21 cellular contexts compared by ENCODE assay signal in genomic region chr11:47302853-47303252, GRCh38. TPM values are rescaled to one million over a fixed set of nuclear protein-coding genes. Genes with fewer than 3 reads are reported as not detected.
DNase-seq lines count a peak whose midpoint lies in the region; ATAC-seq, FAIRE-seq and TF ChIP-seq lines count a peak whose summit lies in the region.
"Had no signal": no experiment of that assay in that cellular context is flagged by ENCODE, and none has a peak within 500 bp of the region (broad histone marks: within the 10 kb centered on the region; RNA-seq: fewer than 3 reads in every experiment).

No MANE protein-coding gene starts in this region.

- no peak overlapping the region for H3K9ac ChIP-seq in kidney (ENCODE audit: low read length in 2 of 2)
- H3K9ac ChIP-seq: BLaER1 had no signal

- H3K36me3 Mint-ChIP-seq in activated naive CD4-positive, alpha-beta T cell treated with anti-CD3 and anti-CD28 coated beads, Interleukin-2, amount 50 U/mL, for 24 hours: peaks cover 38% of the 10 kb centered on the region
- peaks cover 91% of the 10 kb centered on the region for H3K36me3 Mint-ChIP-seq in activated T-helper 17 cell treated with anti-CD3 and anti-CD28 coated beads, Interleukin-2, amount 50 U/mL, for 72 hours (ENCODE audit: low read depth)
- peaks cover 48% of the 10 kb centered on the region for H3K36me3 Mint-ChIP-seq in endothelial cell (ENCODE audit: low read depth, unreplicated experiment)

- peaks cover 8 to 9% of the 10 kb centered on the region in 2 donors for H3K4me1 ChIP-seq in kidney (ENCODE audit: control insufficient read depth in 1 of 2, insufficient read depth in 1 of 2, low read depth in 1 of 2, low read length in 2 of 2)

- intact Hi-C loops in kidney (cut with DNase I): no loop called here

- peaks cover 7% of the 10 kb centered on the region for H3K9me3 Mint-ChIP-seq in activated naive CD4-positive, alpha-beta T cell treated with anti-CD3 and anti-CD28 coated beads, Interleukin-2, amount 50 U/mL, for 24 hours
- peaks cover 7% of the 10 kb centered on the region for H3K9me3 Mint-ChIP-seq in activated T-helper 17 cell treated with anti-CD3 and anti-CD28 coated beads, Interleukin-2, amount 50 U/mL, for 72 hours
- H3K9me3 Mint-ChIP-seq in endothelial cell (ENCODE audit: unreplicated experiment): no peaks in the 10 kb centered on the region

- H3K4me3 Mint-ChIP-seq in activated naive CD4-positive, alpha-beta T cell treated with anti-CD3 and anti-CD28 coated beads, Interleukin-2, amount 50 U/mL, for 24 hours: no peak overlapping the region
- peak overlapping the region; percentile 9 for H3K4me3 Mint-ChIP-seq in activated T-helper 17 cell treated with anti-CD3 and anti-CD28 coated beads, Interleukin-2, amount 50 U/mL, for 72 hours
- peak overlapping the region; percentile 32 for H3K4me3 Mint-ChIP-seq in endothelial cell (ENCODE audit: unreplicated experiment)
- H3K4me3 Mint-ChIP-seq: CD4-positive, alpha-beta T cell had no signal

- no peak for ATAC-seq in activated T-helper 17 cell treated with anti-CD3 and anti-CD28 coated beads, Interleukin-2, amount 50 U/mL, for 72 hours (replicated peaks)
- ATAC-seq in activated CD4-positive, CD25-positive, alpha-beta regulatory T cell treated with anti-CD3 and anti-CD28 coated beads, Interleukin-2, amount 50 U/mL, for 24 hours: no peak
- ATAC-seq: HCT116, Right ventricle myocardium inferior had no signal

- no peaks in the 10 kb centered on the region for H3K27me3 Mint-ChIP-seq in activated naive CD4-positive, alpha-beta T cell treated with anti-CD3 and anti-CD28 coated beads, Interleukin-2, amount 50 U/mL, for 24 hours
- no peaks in the 10 kb centered on the region for H3K27me3 Mint-ChIP-seq in activated T-helper 17 cell treated with anti-CD3 and anti-CD28 coated beads, Interleukin-2, amount 50 U/mL, for 72 hours
- no peaks in the 10 kb centered on the region for H3K27me3 Mint-ChIP-seq in endothelial cell (ENCODE audit: unreplicated experiment)
- H3K27me3 Mint-ChIP-seq: CD4-positive, alpha-beta T cell had no signal

- H3K36me3 ChIP-seq in kidney (ENCODE audit: control insufficient read depth in 1 of 2, insufficient read depth in 2 of 2, low read length in 2 of 2): peaks cover 16 to 49% of the 10 kb centered on the region in 2 donors

- TF ChIP-seq CTCF in endothelial cell (IDR thresholded peaks at IDR 0.05; ENCODE audit: unreplicated experiment) (no peak), kidney (IDR thresholded peaks at IDR 0.05; ENCODE audit: borderline replicate concordance, extremely low read depth, insufficient read depth) (no peak)

- H3K9me3 ChIP-seq in kidney (ENCODE audit: control insufficient read depth in 1 of 2, low read length in 2 of 2): peaks cover 0 to 6% of the 10 kb centered on the region in 2 donors

- peaks cover 14% of the 10 kb centered on the region for H3K4me1 Mint-ChIP-seq in activated naive CD4-positive, alpha-beta T cell treated with anti-CD3 and anti-CD28 coated beads, Interleukin-2, amount 50 U/mL, for 24 hours
- H3K4me1 Mint-ChIP-seq in activated T-helper 17 cell treated with anti-CD3 and anti-CD28 coated beads, Interleukin-2, amount 50 U/mL, for 72 hours: peaks cover 5% of the 10 kb centered on the region
- no peaks in the 10 kb centered on the region for H3K4me1 Mint-ChIP-seq in endothelial cell (ENCODE audit: unreplicated experiment)

- no peak overlapping the region for H3K27ac ChIP-seq in kidney (ENCODE audit: low read depth in 2 of 2, low read length in 2 of 2)
- H3K27ac ChIP-seq: BLaER1 had no signal

- no peak for DNase-seq in activated naive CD4-positive, alpha-beta T cell (lab: John Stamatoyannopoulos, UW)
- DNase-seq in OCI-M1 (lab: John Stamatoyannopoulos, UW) (peak; percentile 40), endothelial cell (ENCODE audit: low spot score) (no peak), kidney (no peak)
- DNase-seq: CD4-positive, alpha-beta T cell; COR-L47; DMS79; IMR-90; NCI-H1105 treated with DMSO at 0.1 percent for 48 hours; NCI-H2029 treated with DMSO at 0.1 percent for 48 hours; NCI-H2171; NCI-H345; NCI-H524 treated with DMSO at 0.1 percent for 48 hours had no signal

- FAIRE-seq in kidney (lab: Jason Lieb, UNC): no peak
- FAIRE-seq: GM19239, H1 had no signal

- no peak overlapping the region for H3K4me3 ChIP-seq in kidney (ENCODE audit: low read length in 2 of 2)
- H3K4me3 ChIP-seq: BLaER1 had no signal

- peak overlapping the region; percentile 73 for H3K27ac Mint-ChIP-seq in activated naive CD4-positive, alpha-beta T cell treated with anti-CD3 and anti-CD28 coated beads, Interleukin-2, amount 50 U/mL, for 24 hours
- H3K27ac Mint-ChIP-seq in activated T-helper 17 cell treated with anti-CD3 and anti-CD28 coated beads, Interleukin-2, amount 50 U/mL, for 72 hours: peak overlapping the region; percentile 60
- H3K27ac Mint-ChIP-seq in endothelial cell (ENCODE audit: unreplicated experiment): no peak overlapping the region
- H3K27ac Mint-ChIP-seq: CD4-positive, alpha-beta T cell had no signal

RNA-seq across cellular contexts. Expression of gene MADD, which starts 32.9 kb away (rescaled TPM):
- 100 to 1,000 TPM in 1 of 2 donors, 10 to 100 TPM in 1; 60.1 to 112 TPM for total RNA-seq in activated T-helper 17 cell treated with anti-CD3 and anti-CD28 coated beads, Interleukin-2, amount 50 U/mL, for 72 hours
- total RNA-seq in endothelial cell (ENCODE audit: unreplicated experiment): 61.2 TPM
- total RNA-seq in kidney: 39.2 TPM
- polyA plus RNA-seq in kidney (ENCODE audit: insufficient read depth, low read depth, low replicate concordance): 19.0 TPM

RNA-seq across cellular contexts. Expression of gene NR1H3, which starts 45.1 kb away (rescaled TPM):
- 10 to 100 TPM in 1 of 2 donors, 1 to 10 TPM in 1; 7.5 to 12.4 TPM for total RNA-seq in activated T-helper 17 cell treated with anti-CD3 and anti-CD28 coated beads, Interleukin-2, amount 50 U/mL, for 72 hours
- total RNA-seq in endothelial cell (ENCODE audit: unreplicated experiment): 61.2 TPM
- 27.9 TPM for total RNA-seq in kidney
- polyA plus RNA-seq in kidney (ENCODE audit: insufficient read depth, low read depth, low replicate concordance): 73.8 TPM

RNA-seq across cellular contexts. Expression of gene MYBPC3, which starts 49.6 kb away (rescaled TPM):
- not detected for total RNA-seq in activated T-helper 17 cell treated with anti-CD3 and anti-CD28 coated beads, Interleukin-2, amount 50 U/mL, for 72 hours
- total RNA-seq in endothelial cell (ENCODE audit: unreplicated experiment) (not detected), kidney (0.19 TPM)
- polyA plus RNA-seq in kidney (ENCODE audit: insufficient read depth, low read depth, low replicate concordance): 0.52 TPM
- total RNA-seq: CD4-positive, alpha-beta T cell; H1; IMR-90 had no signal
- polyA plus RNA-seq: IMR-90 had no signal

RNA-seq across cellular contexts. Expression of gene ACP2, which starts 54.2 kb away (rescaled TPM):
- 10 to 100 TPM; 11.1 to 14.8 TPM for total RNA-seq in activated T-helper 17 cell treated with anti-CD3 and anti-CD28 coated beads, Interleukin-2, amount 50 U/mL, for 72 hours
- total RNA-seq in endothelial cell (ENCODE audit: unreplicated experiment): 52.3 TPM
- total RNA-seq in kidney: 45.1 TPM
- 72.7 TPM for polyA plus RNA-seq in kidney (ENCODE audit: insufficient read depth, low read depth, low replicate concordance)
